Comparison of ENCODE assay signal across 2 cellular contexts in genomic region chr9:111484564-111484878, GRCh38.
TF ChIP-seq lines count a peak whose summit lies in the region.

No MANE protein-coding gene starts in this region.

TF ChIP-seq in HEK293T, 16 proteins besides CTCF, POLR2A, EP300 and RAD21:
- TF ChIP-seq PKNOX1 (IDR thresholded peaks at IDR 0.05) (peak; percentile 41; the same call in 1 of the 2 replicates), FOXM1 (IDR thresholded peaks at IDR 0.05; ENCODE audit: borderline replicate concordance) (no peak)

TF ChIP-seq in HepG2, 621 proteins besides CTCF, POLR2A, EP300 and RAD21 (continued from another document and continues in another):
- TF ChIP-seq ZNF609 (CRISPR knock-in tag; IDR thresholded peaks at IDR 0.05; ENCODE audit: borderline replicate concordance) (no peak), SP2 (CRISPR knock-in tag; IDR thresholded peaks at IDR 0.05) (no peak), THAP9 (CRISPR knock-in tag; IDR thresholded peaks at IDR 0.05; ENCODE audit: borderline replicate concordance) (no peak), SAFB2 (CRISPR knock-in tag; IDR thresholded peaks at IDR 0.05; ENCODE audit: borderline replicate concordance, low read depth) (no peak), ZNF704 (CRISPR knock-in tag; IDR thresholded peaks at IDR 0.05; ENCODE audit: borderline replicate concordance) (no peak; the same call in 1 of the 2 replicates), CBFB (CRISPR knock-in tag; IDR thresholded peaks at IDR 0.05) (no peak), ZNF784 (CRISPR knock-in tag; IDR thresholded peaks at IDR 0.05; ENCODE audit: borderline replicate concordance) (no peak), KDM1A (CRISPR knock-in tag; IDR thresholded peaks at IDR 0.05) (no peak), PAWR (CRISPR knock-in tag; IDR thresholded peaks at IDR 0.05; ENCODE audit: borderline replicate concordance) (no peak), RCOR2 (CRISPR knock-in tag; IDR thresholded peaks at IDR 0.05) (no peak), KDM4B (CRISPR knock-in tag; IDR thresholded peaks at IDR 0.05) (no peak), ZBTB38 (CRISPR knock-in tag; IDR thresholded peaks at IDR 0.05) (no peak), ZNF33B (CRISPR knock-in tag; IDR thresholded peaks at IDR 0.05) (0 out of 2 replicates have a peak, but pooled peaks have one; percentile 5), EEA1 (CRISPR knock-in tag; IDR thresholded peaks at IDR 0.05; ENCODE audit: borderline replicate concordance) (no peak), MBNL3 (CRISPR knock-in tag; conservative IDR thresholded peaks at IDR 0.05) (no peak), SOX6 (IDR thresholded peaks at IDR 0.05) (no peak), SOX6 (CRISPR knock-in tag; IDR thresholded peaks at IDR 0.05) (peak; percentile 4; the same call in 1 of the 2 replicates), ZNF672 (CRISPR knock-in tag; IDR thresholded peaks at IDR 0.05) (no peak), MAFG (CRISPR knock-in tag; IDR thresholded peaks at IDR 0.05) (no peak), NFKBIZ (CRISPR knock-in tag; IDR thresholded peaks at IDR 0.05) (no peak), ZNF20 (CRISPR knock-in tag; IDR thresholded peaks at IDR 0.05) (no peak), ZFP91 (CRISPR knock-in tag; IDR thresholded peaks at IDR 0.05; ENCODE audit: borderline replicate concordance) (peak; percentile 50; the same call in 1 of the 2 replicates), ZSCAN29 (CRISPR knock-in tag; conservative IDR thresholded peaks at IDR 0.05) (no peak), ZNF687 (CRISPR knock-in tag; IDR thresholded peaks at IDR 0.05) (0 out of 2 replicates have a peak, but pooled peaks have one; percentile 4), SRF (IDR thresholded peaks at IDR 0.05; ENCODE audit: low read depth, low read length) (no peak), PRPF4 (IDR thresholded peaks at IDR 0.05; ENCODE audit: low read depth, low read length, poor library complexity, severe bottlenecking) (no peak), ZNF282 (IDR thresholded peaks at IDR 0.05; ENCODE audit: partially characterized antibody) (no peak), AGO1 (IDR thresholded peaks at IDR 0.05; ENCODE audit: low read depth, low read length, poor library complexity, severe bottlenecking) (no peak), ELF3 (CRISPR knock-in tag; IDR thresholded peaks at IDR 0.05) (no peak), ZNF512 (CRISPR knock-in tag; IDR thresholded peaks at IDR 0.05) (no peak), GFI1 (CRISPR knock-in tag; IDR thresholded peaks at IDR 0.05; ENCODE audit: borderline replicate concordance) (0 out of 2 replicates have a peak, but pooled peaks have one; percentile 49), NR2C2 (CRISPR knock-in tag; IDR thresholded peaks at IDR 0.05; ENCODE audit: borderline replicate concordance) (0 out of 2 replicates have a peak, but pooled peaks have one; percentile 22), JUNB (CRISPR knock-in tag; IDR thresholded peaks at IDR 0.05; ENCODE audit: borderline replicate concordance) (no peak), ZNF761 (CRISPR knock-in tag; conservative IDR thresholded peaks at IDR 0.05) (no peak), ZSCAN5A (CRISPR knock-in tag; IDR thresholded peaks at IDR 0.05; ENCODE audit: borderline replicate concordance) (no peak), ZNF878 (CRISPR knock-in tag; IDR thresholded peaks at IDR 0.05) (no peak), ZNF354B (CRISPR knock-in tag; IDR thresholded peaks at IDR 0.05) (no peak), AHR (CRISPR knock-in tag; IDR thresholded peaks at IDR 0.05) (no peak), ARNT2 (CRISPR knock-in tag; IDR thresholded peaks at IDR 0.05; ENCODE audit: low read depth) (no peak; the same call in 1 of the 2 replicates)
